In genomic region chr21:39775816-39776215, GRCh38 we compare ENCODE assay signal across 30 cellular contexts. TPM values are rescaled to one million over a fixed set of nuclear protein-coding genes. Genes with fewer than 3 reads are reported as not detected.
"Had no signal": no experiment of that assay in that cellular context is flagged by ENCODE, and none has a peak within 500 bp of the region (broad histone marks: within the 10 kb centered on the region; RNA-seq: fewer than 3 reads in every experiment).

No MANE protein-coding gene starts in this region.

- H3K36me3 Mint-ChIP-seq: activated naive CD4-positive, alpha-beta T cell treated with anti-CD3 and anti-CD28 coated beads, Interleukin-2, amount 10 ng/mL, durations not matched to agents 7 days and 5 days; activated naive CD4-positive, alpha-beta T cell treated with anti-CD3 and anti-CD28 coated beads, Interleukin-2, amount 50 U/mL, for 72 hours; activated naive CD8-positive, alpha-beta T cell treated with anti-CD3 and anti-CD28 coated beads, Interleukin-2, amount 10 ng/mL, durations not matched to agents 7 days and 5 days had no signal

- H3K36me3 ChIP-seq: ascending aorta, brain microvascular endothelial cell had no signal

- H3K4me3 Mint-ChIP-seq: activated CD4-positive, alpha-beta memory T cell treated with anti-CD3 and anti-CD28 coated beads, Interleukin-2, amount 10 ng/mL, durations not matched to agents 7 days and 5 days; activated CD4-positive, alpha-beta T cell treated with anti-CD3 and anti-CD28 coated beads, Interleukin-2, amount 10 ng/mL, durations not matched to agents 7 days and 5 days; activated naive CD4-positive, alpha-beta T cell treated with anti-CD3 and anti-CD28 coated beads, Interleukin-2, amount 10 ng/mL, durations not matched to agents 7 days and 5 days; activated naive CD8-positive, alpha-beta T cell treated with anti-CD3 and anti-CD28 coated beads, Interleukin-2, amount 10 ng/mL, durations not matched to agents 7 days and 5 days; activated T-cell treated with anti-CD3 and anti-CD28 coated beads, Interleukin-2, amount 50 U/mL, for 24 hours; activated T-cell treated with anti-CD3 and anti-CD28 coated beads, Interleukin-2, amount 50 U/mL, for 72 hours; central memory CD8-positive, alpha-beta T cell; T-helper 17 cell; T-helper 2 cell treated with Interferon-gamma antibody and Interleukin-4, amounts not matched to agents 5 μg/mL and 100 μg/mL, for 36 hours had no signal

- H3K27me3 Mint-ChIP-seq: activated CD4-positive, alpha-beta memory T cell treated with anti-CD3 and anti-CD28 coated beads, Interleukin-2, amount 10 ng/mL, durations not matched to agents 7 days and 5 days; activated CD4-positive, alpha-beta T cell treated with anti-CD3 and anti-CD28 coated beads, Interleukin-2, amount 10 ng/mL, durations not matched to agents 7 days and 5 days; activated naive CD4-positive, alpha-beta T cell treated with anti-CD3 and anti-CD28 coated beads, Interleukin-2, amount 10 ng/mL, durations not matched to agents 7 days and 5 days; activated naive CD8-positive, alpha-beta T cell treated with anti-CD3 and anti-CD28 coated beads, Interleukin-2, amount 10 ng/mL, durations not matched to agents 7 days and 5 days; activated T-cell treated with anti-CD3 and anti-CD28 coated beads, Interleukin-2, amount 50 U/mL, for 24 hours; central memory CD8-positive, alpha-beta T cell; T-helper 17 cell had no signal

- H3K9me3 Mint-ChIP-seq: activated CD4-positive, alpha-beta T cell treated with anti-CD3 and anti-CD28 coated beads, Interleukin-2, amount 10 ng/mL, durations not matched to agents 7 days and 5 days; activated naive CD4-positive, alpha-beta T cell treated with anti-CD3 and anti-CD28 coated beads, Interleukin-2, amount 10 ng/mL, durations not matched to agents 7 days and 5 days; activated naive CD4-positive, alpha-beta T cell treated with anti-CD3 and anti-CD28 coated beads, Interleukin-2, amount 50 U/mL, for 72 hours; activated naive CD8-positive, alpha-beta T cell treated with anti-CD3 and anti-CD28 coated beads, Interleukin-2, amount 10 ng/mL, durations not matched to agents 7 days and 5 days; activated T-cell treated with anti-CD3 and anti-CD28 coated beads, Interleukin-2, amount 50 U/mL, for 24 hours; T-helper 2 cell treated with Interferon-gamma antibody and Interleukin-4, amounts not matched to agents 5 μg/mL and 100 μg/mL, for 36 hours had no signal

- H3K27ac ChIP-seq: ascending aorta, brain microvascular endothelial cell had no signal

- H3K4me1 Mint-ChIP-seq: activated CD4-positive, alpha-beta memory T cell treated with anti-CD3 and anti-CD28 coated beads, Interleukin-2, amount 10 ng/mL, durations not matched to agents 7 days and 5 days; activated CD4-positive, alpha-beta T cell treated with anti-CD3 and anti-CD28 coated beads, Interleukin-2, amount 10 ng/mL, durations not matched to agents 7 days and 5 days; activated naive CD4-positive, alpha-beta T cell treated with anti-CD3 and anti-CD28 coated beads, Interleukin-2, amount 10 ng/mL, durations not matched to agents 7 days and 5 days; activated naive CD8-positive, alpha-beta T cell treated with anti-CD3 and anti-CD28 coated beads, Interleukin-2, amount 10 ng/mL, durations not matched to agents 7 days and 5 days; central memory CD8-positive, alpha-beta T cell; T-helper 17 cell had no signal

- H3K27me3 ChIP-seq: ascending aorta, brain microvascular endothelial cell had no signal

- H3K4me3 ChIP-seq: ascending aorta, coronary artery had no signal

- H3K4me1 ChIP-seq: ascending aorta had no signal

- FAIRE-seq: endometrium, frontal cortex had no signal

- H3K9me3 ChIP-seq: ascending aorta had no signal

- H3K27ac Mint-ChIP-seq: activated CD4-positive, alpha-beta memory T cell treated with anti-CD3 and anti-CD28 coated beads, Interleukin-2, amount 10 ng/mL, durations not matched to agents 7 days and 5 days; activated CD4-positive, alpha-beta T cell treated with anti-CD3 and anti-CD28 coated beads, Interleukin-2, amount 10 ng/mL, durations not matched to agents 7 days and 5 days; activated naive CD4-positive, alpha-beta T cell treated with anti-CD3 and anti-CD28 coated beads, Interleukin-2, amount 10 ng/mL, durations not matched to agents 7 days and 5 days; activated naive CD4-positive, alpha-beta T cell treated with anti-CD3 and anti-CD28 coated beads, Interleukin-2, amount 50 U/mL, for 72 hours; activated naive CD8-positive, alpha-beta T cell treated with anti-CD3 and anti-CD28 coated beads, Interleukin-2, amount 10 ng/mL, durations not matched to agents 7 days and 5 days; activated T-cell treated with anti-CD3 and anti-CD28 coated beads, Interleukin-2, amount 50 U/mL, for 24 hours; activated T-cell treated with anti-CD3 and anti-CD28 coated beads, Interleukin-2, amount 50 U/mL, for 72 hours; T-helper 17 cell; T-helper 2 cell treated with Interferon-gamma antibody and Interleukin-4, amounts not matched to agents 5 μg/mL and 100 μg/mL, for 36 hours had no signal

- DNase-seq: activated CD4-positive, alpha-beta memory T cell treated with anti-CD3 and anti-CD28 coated beads, Interleukin-2, amount 10 ng/mL, durations not matched to agents 7 days and 5 days; activated CD4-positive, alpha-beta T cell treated with anti-CD3 and anti-CD28 coated beads for 4 hours; activated CD4-positive, alpha-beta T cell treated with anti-CD3 and anti-CD28 coated beads, Interleukin-2, amount 10 ng/mL, durations not matched to agents 7 days and 5 days; activated CD4-positive, alpha-beta T cell treated with anti-CD3 and anti-CD28 coated beads, Interleukin-2, amount 50 U/mL, for 4 hours; activated CD4-positive, CD25-positive, alpha-beta regulatory T cell; activated CD4-positive, CD25-positive, alpha-beta regulatory T cell treated with anti-CD3 and anti-CD28 coated beads, Interleukin-2, amount 50 U/mL, for 72 hours; activated CD8-positive, alpha-beta memory T cell treated with anti-CD3 and anti-CD28 coated beads, Interleukin-2, amount 50 U/mL, for 48 hours; activated gamma-delta T cell; activated naive CD4-positive, alpha-beta T cell; activated naive CD4-positive, alpha-beta T cell treated with anti-CD3 and anti-CD28 coated beads, Interleukin-2, amount 10 ng/mL, durations not matched to agents 7 days and 5 days; activated naive CD8-positive, alpha-beta T cell treated with anti-CD3 and anti-CD28 coated beads, Interleukin-2, amount 10 ng/mL, durations not matched to agents 7 days and 5 days; activated T-cell treated with anti-CD3 and anti-CD28 coated beads for 4 hours; activated T-cell treated with anti-CD3 and anti-CD28 coated beads, Interleukin-2, amount 50 U/mL, for 24 hours; activated T-cell treated with anti-CD3 and anti-CD28 coated beads, Interleukin-2, amount 50 U/mL, for 72 hours; brain microvascular endothelial cell; dermis blood vessel endothelial cell; effector CD8-positive, alpha-beta T cell; foreskin fibroblast; head of caudate nucleus; T-helper 1 cell; T-helper 17 cell had no signal

- ATAC-seq: activated naive CD4-positive, alpha-beta T cell treated with anti-CD3 and anti-CD28 coated beads, Interleukin-2, amount 50 U/mL, for 72 hours; activated T-cell treated with anti-CD3 and anti-CD28 coated beads, Interleukin-2, amount 50 U/mL, for 72 hours; T-helper 17 cell had no signal

RNA-seq across cellular contexts. Expression of gene IGSF5, which starts 30.8 kb away (rescaled TPM):
- total RNA-seq: activated CD4-positive, alpha-beta memory T cell treated with anti-CD3 and anti-CD28 coated beads, Interleukin-2, amount 10 ng/mL, durations not matched to agents 7 days and 5 days; activated CD4-positive, alpha-beta T cell treated with anti-CD3 and anti-CD28 coated beads, Interleukin-2, amount 10 ng/mL, durations not matched to agents 7 days and 5 days; activated naive CD4-positive, alpha-beta T cell treated with anti-CD3 and anti-CD28 coated beads, Interleukin-2, amount 50 U/mL, for 72 hours; activated naive CD8-positive, alpha-beta T cell treated with anti-CD3 and anti-CD28 coated beads, Interleukin-2, amount 10 ng/mL, durations not matched to agents 7 days and 5 days; activated T-cell treated with anti-CD3 and anti-CD28 coated beads, Interleukin-2, amount 50 U/mL, for 72 hours; ascending aorta; bronchial epithelial cell; dermis blood vessel endothelial cell; esophagus mucosa; T-helper 17 cell had no signal
